ENCODE assay signal across 16 cellular contexts in the genomic region with DNA sequence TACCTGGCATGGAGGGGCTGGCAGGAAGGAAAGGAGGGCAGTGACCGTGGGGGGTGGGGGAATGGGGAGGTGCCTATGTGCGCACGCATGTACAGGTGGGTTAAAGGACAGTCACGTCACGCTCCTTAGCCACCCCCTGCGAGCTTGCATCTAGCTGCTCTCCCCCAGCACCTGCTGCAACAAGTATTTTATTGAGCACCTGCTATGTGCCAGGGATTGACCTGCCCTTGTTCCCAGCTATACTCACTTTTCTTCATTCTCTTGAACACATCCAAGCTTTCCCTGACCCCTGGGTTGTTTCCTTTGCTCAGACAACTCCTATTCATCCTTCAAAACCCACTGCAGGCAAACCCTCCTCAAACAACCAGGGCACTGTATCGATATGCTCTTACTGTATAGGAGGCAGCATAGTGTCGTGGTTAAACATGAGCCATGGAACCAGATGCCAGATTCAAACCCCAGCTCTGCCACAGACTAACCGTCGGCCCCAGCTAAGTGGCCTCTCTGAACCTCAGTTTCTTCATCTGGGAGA.
A peak's percentile ranks its signal among the peaks of the same experiment; 100 is the strongest.
DNase-seq lines count a peak whose midpoint lies in the region; ATAC-seq and TF ChIP-seq lines count a peak whose summit lies in the region.
"Had no signal": no experiment of that assay in that cellular context is flagged by ENCODE, and none has a peak within 500 bp of the region (broad histone marks: within the 10 kb centered on the region; RNA-seq: fewer than 3 reads in every experiment).

No MANE protein-coding gene starts in this region.

- no peak for TF ChIP-seq POLR2A in gastroesophageal sphincter (IDR thresholded peaks at IDR 0.05)

- no peaks in the 10 kb centered on the region for H3K9me3 ChIP-seq in BLaER1 treated with 17β-estradiol and CSF1 and Interleukin-3, amounts not matched to agents 10 nM and 100 nM (replicated peaks in 1 of 11)
- H3K9me3 ChIP-seq in gastroesophageal sphincter, result no peaks in the 10 kb centered on the region
- H3K9me3 ChIP-seq in right cardiac atrium (ENCODE audit: control insufficient read depth, low read length), result no peaks in the 10 kb centered on the region
- H3K9me3 ChIP-seq: HAP-1 had no signal

- H3K9me3 Mint-ChIP-seq in brain, result peaks cover 0 to 6% (median 0%) of the 10 kb centered on the region in 5 experiments
- H3K9me3 Mint-ChIP-seq: CD4-positive, alpha-beta memory T cell had no signal

- no peak overlapping the region for H3K4me3 Mint-ChIP-seq in brain
- H3K4me3 Mint-ChIP-seq: B cell; CD4-positive, alpha-beta memory T cell had no signal

- peak overlapping the region in 3 of 5 experiments; percentile 11 to 81 (median 17) for H3K27ac Mint-ChIP-seq in brain
- H3K27ac Mint-ChIP-seq: B cell; CD4-positive, alpha-beta memory T cell had no signal

- H3K9ac ChIP-seq in BLaER1 treated with 17β-estradiol and CSF1 and Interleukin-3, amounts not matched to agents 10 nM and 100 nM, result peak overlapping the region in 1 of 11 experiments; percentile 44; a peak in 2 of 22 replicates

- no peaks in the 10 kb centered on the region for H3K36me3 Mint-ChIP-seq in brain
- H3K36me3 Mint-ChIP-seq: CD4-positive, alpha-beta memory T cell had no signal

- no peak overlapping the region for H3K4me3 ChIP-seq in BLaER1 treated with 17β-estradiol and CSF1 and Interleukin-3, amounts not matched to agents 10 nM and 100 nM
- no peak overlapping the region for H3K4me3 ChIP-seq in gastroesophageal sphincter
- no peak overlapping the region for H3K4me3 ChIP-seq in right cardiac atrium (ENCODE audit: low read length)
- H3K4me3 ChIP-seq: HAP-1 had no signal

- H4K20me1 ChIP-seq in BLaER1 treated with 17β-estradiol and CSF1 and Interleukin-3, amounts not matched to agents 10 nM and 100 nM, result peaks cover 0 to 59% (median 0%) of the 10 kb centered on the region in 11 experiments; a peak in 4 of 22 replicates

- no peaks in the 10 kb centered on the region for H3K36me3 ChIP-seq in BLaER1 treated with 17β-estradiol and CSF1 and Interleukin-3, amounts not matched to agents 10 nM and 100 nM
- no peaks in the 10 kb centered on the region for H3K36me3 ChIP-seq in gastroesophageal sphincter
- H3K36me3 ChIP-seq: HAP-1 had no signal

- TF ChIP-seq EP300 in gastroesophageal sphincter (IDR thresholded peaks at IDR 0.05), result no peak

- WGBS in gastroesophageal sphincter (ENCODE audit: low coverage in 1 of 2), 2 donors, result 83 to 91% methylated on average over 1 to 9 of the region's 10 CpGs
- 95% methylated on average over 10 of the region's 10 CpGs for WGBS in right cardiac atrium

- H3K27me3 ChIP-seq in BLaER1 treated with 17β-estradiol and CSF1 and Interleukin-3, amounts not matched to agents 10 nM and 100 nM, result peaks cover 5 to 46% (median 12%) of the 10 kb centered on the region in 11 experiments
- H3K27me3 ChIP-seq in gastroesophageal sphincter (no peaks in the 10 kb centered on the region), right cardiac atrium (ENCODE audit: control insufficient read depth, insufficient read depth) (no peaks in the 10 kb centered on the region)

- intact Hi-C loops in right cardiac atrium (cut with DNase I), result loop anchor here in 1 of 4 donors (10.0 kb wide), 1 partner anchor 447 kb away; no protein-coding TSS in a partner anchor

- TF ChIP-seq CTCF in brain (conservative IDR thresholded peaks at IDR 0.05), result no peak
- TF ChIP-seq CTCF in gastroesophageal sphincter (IDR thresholded peaks at IDR 0.05), result no peak

- peak overlapping the region in 10 of 11 experiments; percentile 31 to 99 (median 83); a peak in 15 of 22 replicates for H3K4me2 ChIP-seq in BLaER1 treated with 17β-estradiol and CSF1 and Interleukin-3, amounts not matched to agents 10 nM and 100 nM

- no peak for ATAC-seq in HG02588 (IDR thresholded peaks at IDR 0.05; ENCODE audit: unreplicated experiment)
- no peak for ATAC-seq in gastroesophageal sphincter
- no peak for ATAC-seq in right cardiac atrium

- H3K27ac ChIP-seq in BLaER1 treated with 17β-estradiol and CSF1 and Interleukin-3, amounts not matched to agents 10 nM and 100 nM, result no peak overlapping the region
- H3K27ac ChIP-seq in gastroesophageal sphincter (no peak overlapping the region), right cardiac atrium (ENCODE audit: low read length) (no peak overlapping the region)

- no peak for DNase-seq in right cardiac atrium
- DNase-seq: C1 segment of cervical spinal cord; Calu3; CD4-positive, alpha-beta memory T cell; COR-L47; DMS53; DMS79 treated with DMSO at 0.1 percent for 48 hours; GF-D8; GOT3 had no signal

- peaks cover 25 to 94% (median 65%) of the 10 kb centered on the region in 10 experiments for H3K4me1 ChIP-seq in BLaER1 treated with 17β-estradiol and CSF1 and Interleukin-3, amounts not matched to agents 10 nM and 100 nM
- H3K4me1 ChIP-seq in gastroesophageal sphincter, result no peaks in the 10 kb centered on the region
- no peaks in the 10 kb centered on the region for H3K4me1 ChIP-seq in right cardiac atrium (ENCODE audit: control insufficient read depth, insufficient read depth, low read length)
- H3K4me1 ChIP-seq: HAP-1 had no signal

- peaks cover 81% of the 10 kb centered on the region for H3K4me1 Mint-ChIP-seq in brain
- H3K4me1 Mint-ChIP-seq: CD4-positive, alpha-beta memory T cell had no signal

- peaks cover 7% of the 10 kb centered on the region for H3K27me3 Mint-ChIP-seq in brain

TF ChIP-seq in PFSK-1, 5 proteins besides CTCF, POLR2A, EP300 and RAD21:
- TF ChIP-seq POLR2AphosphoS5 (IDR thresholded peaks at IDR 0.05; ENCODE audit: low read depth, low read length) (0 out of 2 replicates have a peak, but pooled peaks have one; percentile 46), TAF1 (IDR thresholded peaks at IDR 0.05; ENCODE audit: borderline replicate concordance, insufficient read depth, low read length) (no peak)
